In genomic region chr11:121133046-121133445, GRCh38 we compare ENCODE assay signal across 22 cellular contexts.
"Had no signal": no experiment of that assay in that cellular context is flagged by ENCODE, and none has a peak within 500 bp of the region (broad histone marks: within the 10 kb centered on the region; RNA-seq: fewer than 3 reads in every experiment).

No MANE protein-coding gene starts in this region.

- H3K27me3 ChIP-seq: brain microvascular endothelial cell, dorsolateral prefrontal cortex, heart left ventricle had no signal

- H3K9me3 ChIP-seq: heart left ventricle had no signal

- H3K4me3 ChIP-seq: coronary artery, dorsolateral prefrontal cortex, heart left ventricle had no signal

- DNase-seq: activated CD4-positive, alpha-beta T cell treated with anti-CD3 and anti-CD28 coated beads for 1 hour; activated CD4-positive, alpha-beta T cell treated with anti-CD3 and anti-CD28 coated beads for 4 hours; activated CD4-positive, alpha-beta T cell treated with anti-CD3 and anti-CD28 coated beads, Interleukin-2, amount 10 ng/mL, durations not matched to agents 7 days and 5 days; activated CD4-positive, alpha-beta T cell treated with anti-CD3 and anti-CD28 coated beads, Interleukin-2, amount 50 U/mL, for 48 hours; activated CD8-positive, alpha-beta memory T cell treated with anti-CD3 and anti-CD28 coated beads for 24 hours; activated CD8-positive, alpha-beta T cell treated with anti-CD3 and anti-CD28 coated beads for 36 hours; activated effector memory CD4-positive, alpha-beta T cell treated with Interleukin-2 at 50 U/mL for 16 hours; activated gamma-delta T cell treated with Interleukin-2 at 50 U/mL for 16 hours; activated naive CD4-positive, alpha-beta T cell treated with anti-CD3 and anti-CD28 coated beads, Interleukin-2, amount 50 U/mL, for 16 hours; activated naive CD4-positive, alpha-beta T cell treated with Interleukin-2 at 50 U/mL for 16 hours; activated T-cell treated with anti-CD3 and anti-CD28 coated beads, Interleukin-2, amount 50 U/mL, for 4 hours; amniotic stem cell; anterior cingulate cortex; brain microvascular endothelial cell; dorsolateral prefrontal cortex; effector memory CD4-positive, alpha-beta T cell; endodermal cell; foreskin fibroblast; glutamatergic neuron; heart left ventricle; T-helper 17 cell had no signal

- H3K27ac ChIP-seq: brain microvascular endothelial cell, coronary artery, dorsolateral prefrontal cortex, heart left ventricle had no signal

- H3K36me3 ChIP-seq: brain microvascular endothelial cell, heart left ventricle had no signal
